In the genomic region with DNA sequence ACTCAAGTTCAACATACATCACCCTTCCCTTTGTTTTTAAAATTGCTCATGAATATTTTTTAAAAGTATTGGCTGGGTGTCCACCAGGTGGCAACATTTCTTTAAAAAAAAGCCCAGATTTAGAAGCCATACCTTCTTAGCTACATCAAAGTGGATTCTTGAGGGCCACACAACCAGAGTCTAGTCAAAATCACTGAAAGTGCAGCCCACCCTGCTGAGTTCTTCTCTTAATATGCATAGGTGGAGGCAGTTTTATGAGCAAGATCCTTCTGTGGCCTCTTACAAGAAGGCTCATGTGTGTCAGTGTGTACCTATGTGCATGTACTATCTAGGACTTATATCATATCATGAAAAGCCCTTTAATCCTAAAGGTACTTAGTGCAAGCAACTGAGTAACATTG, we compare ENCODE assay signal across 8 cellular contexts. TPM values are rescaled to one million over a fixed set of nuclear protein-coding genes. Genes with fewer than 3 reads are reported as not detected.
DNase-seq lines count a peak whose midpoint lies in the region; ATAC-seq and TF ChIP-seq lines count a peak whose summit lies in the region.

No MANE protein-coding gene starts in this region.

- peak; percentile 6 for DNase-seq in NOMO-1 treated with DMSO at 0.1 percent for 48 hours (lab: John Stamatoyannopoulos, UW; ENCODE audit: unreplicated experiment)
- DNase-seq in NOMO-1 treated with dmso at 0.1 percent for 144 hours (lab: John Stamatoyannopoulos, UW; ENCODE audit: unreplicated experiment), result no peak
- peak; percentile 35 for DNase-seq in NCI-H1436 (lab: John Stamatoyannopoulos, UW)
- DNase-seq in amniotic stem cell (lab: John Stamatoyannopoulos, UW), result peak; percentile 13
- DNase-seq in kidney glomerular epithelial cell (lab: John Stamatoyannopoulos, UW), result peak; percentile 76
- DNase-seq in natural killer cell, result no peak
- no peak for DNase-seq in GOT3 (lab: John Stamatoyannopoulos, UW)

- H3K27me3 Mint-ChIP-seq in natural killer cell (ENCODE audit: low read depth in 2 of 2), result peaks cover 12 to 20% of the 10 kb centered on the region in 2 donors

- no peak for ATAC-seq in natural killer cell
- no peak for ATAC-seq in GM18858 (IDR thresholded peaks at IDR 0.05; ENCODE audit: unreplicated experiment)

- no peak overlapping the region for H3K27ac Mint-ChIP-seq in natural killer cell

- H3K4me1 Mint-ChIP-seq in natural killer cell, result no peaks in the 10 kb centered on the region

- H3K36me3 Mint-ChIP-seq in natural killer cell, result no peaks in the 10 kb centered on the region

- TF ChIP-seq CTCF in natural killer cell (IDR thresholded peaks at IDR 0.05), result no peak

- intact Hi-C loops in natural killer cell (cut with micrococcal nuclease), result no loop called here

- H3K9me3 Mint-ChIP-seq in natural killer cell, result no peaks in the 10 kb centered on the region

- H3K4me3 Mint-ChIP-seq in natural killer cell, result no peak overlapping the region

RNA-seq across cellular contexts. Expression of gene GNG12, which starts 16.9 kb away (rescaled TPM):
- total RNA-seq in natural killer cell, result not detected

Comparison
In these comparisons a context has a peak if more than half of its experiments do, and no peak if none do; other contexts are left out.
1. DNase-seq: peak in NOMO-1 treated with DMSO at 0.1 percent for 48 hours (single experiment), NCI-H1436 (single experiment), amniotic stem cell (single experiment) and kidney glomerular epithelial cell (single experiment); none in NOMO-1 treated with dmso at 0.1 percent for 144 hours (single experiment), natural killer cell (single experiment) and GOT3 (single experiment).